ENCODE assay signal across 8 cellular contexts in genomic region chr5:109740329-109740728, GRCh38. TPM values are rescaled to one million over a fixed set of nuclear protein-coding genes. Genes with fewer than 3 reads are reported as not detected.
A peak's percentile ranks its signal among the peaks of the same experiment; 100 is the strongest.
DNase-seq lines count a peak whose midpoint lies in the region; ATAC-seq and TF ChIP-seq lines count a peak whose summit lies in the region.

No MANE protein-coding gene starts in this region.

- no peaks in the 10 kb centered on the region for H3K9me3 Mint-ChIP-seq in endothelial cell (ENCODE audit: unreplicated experiment)
- no peaks in the 10 kb centered on the region for H3K9me3 Mint-ChIP-seq in stimulated activated naive CD8-positive, alpha-beta T cell treated with anti-CD3 and anti-CD28 coated beads, Interleukin-15, amount 100 ng/mL, for 72 hours

- peaks cover 44% of the 10 kb centered on the region for H3K4me1 Mint-ChIP-seq in endothelial cell (ENCODE audit: unreplicated experiment)
- peaks cover 31% of the 10 kb centered on the region for H3K4me1 Mint-ChIP-seq in stimulated activated naive CD8-positive, alpha-beta T cell treated with anti-CD3 and anti-CD28 coated beads, Interleukin-15, amount 100 ng/mL, for 72 hours

- no peaks in the 10 kb centered on the region for H3K9me3 ChIP-seq in gastroesophageal sphincter

- peak; percentile 42 for DNase-seq in ELR (ENCODE audit: low read depth)
- no peak for DNase-seq in endothelial cell (ENCODE audit: low spot score)
- DNase-seq in stimulated activated naive CD8-positive, alpha-beta T cell treated with anti-CD3 and anti-CD28 coated beads, Interleukin-15, amount 100 ng/mL, for 72 hours: no peak
- DNase-seq in stimulated activated CD4-positive, alpha-beta T cell treated with anti-CD3 and anti-CD28 coated beads, Interleukin-2, amount 100 ng/mL, for 24 hours: no peak
- DNase-seq in DMS153 (lab: John Stamatoyannopoulos, UW): no peak

- no peak for TF ChIP-seq EP300 in gastroesophageal sphincter (IDR thresholded peaks at IDR 0.05)

- H3K36me3 Mint-ChIP-seq in endothelial cell (ENCODE audit: low read depth, unreplicated experiment): no peaks in the 10 kb centered on the region

- no peak overlapping the region for H3K4me3 ChIP-seq in gastroesophageal sphincter

- no peaks in the 10 kb centered on the region for H3K36me3 ChIP-seq in gastroesophageal sphincter

- H3K27ac ChIP-seq in gastroesophageal sphincter: peak overlapping the region in 1 of 4 donors; percentile 33

- ATAC-seq in GM21423 (IDR thresholded peaks at IDR 0.05; ENCODE audit: unreplicated experiment): peak; percentile 94
- ATAC-seq in HG03575 (IDR thresholded peaks at IDR 0.05; ENCODE audit: extremely low read depth, insufficient number of reproducible peaks, low FRiP score, unreplicated experiment): peak; percentile 44
- peak; percentile 46 for ATAC-seq in stimulated activated naive CD8-positive, alpha-beta T cell treated with anti-CD3 and anti-CD28 coated beads, Interleukin-15, amount 100 ng/mL, for 72 hours
- no peak for ATAC-seq in gastroesophageal sphincter

- H3K4me3 Mint-ChIP-seq in endothelial cell (ENCODE audit: unreplicated experiment): no peak overlapping the region
- no peak overlapping the region for H3K4me3 Mint-ChIP-seq in stimulated activated naive CD8-positive, alpha-beta T cell treated with anti-CD3 and anti-CD28 coated beads, Interleukin-15, amount 100 ng/mL, for 72 hours

- TF ChIP-seq CTCF in endothelial cell (IDR thresholded peaks at IDR 0.05; ENCODE audit: unreplicated experiment) (no peak), gastroesophageal sphincter (IDR thresholded peaks at IDR 0.05) (no peak)

- no peaks in the 10 kb centered on the region for H3K27me3 ChIP-seq in gastroesophageal sphincter

- WGBS in gastroesophageal sphincter (ENCODE audit: low coverage in 1 of 2), 2 donors: 53% methylated on average over 2 of the region's 2 CpGs; no CpG with 5 or more reads in 1 of the 2 donors

- peaks cover 0 to 46% (median 14%) of the 10 kb centered on the region in 3 donors for H3K4me1 ChIP-seq in gastroesophageal sphincter

- peaks cover 2% of the 10 kb centered on the region for H3K27me3 Mint-ChIP-seq in endothelial cell (ENCODE audit: unreplicated experiment)
- no peaks in the 10 kb centered on the region for H3K27me3 Mint-ChIP-seq in stimulated activated naive CD8-positive, alpha-beta T cell treated with anti-CD3 and anti-CD28 coated beads, Interleukin-15, amount 100 ng/mL, for 72 hours

- no peak for TF ChIP-seq POLR2A in gastroesophageal sphincter (IDR thresholded peaks at IDR 0.05)

- H3K27ac Mint-ChIP-seq in endothelial cell (ENCODE audit: unreplicated experiment): peak overlapping the region; percentile 92
- H3K27ac Mint-ChIP-seq in stimulated activated naive CD8-positive, alpha-beta T cell treated with anti-CD3 and anti-CD28 coated beads, Interleukin-15, amount 100 ng/mL, for 72 hours: peak overlapping the region in 1 of 2 donors; percentile 88

RNA-seq across cellular contexts. Expression of gene MAN2A1, which starts 50.6 kb away (rescaled TPM):
- total RNA-seq in endothelial cell (ENCODE audit: unreplicated experiment) (83.6 TPM), gastroesophageal sphincter (10 to 100 TPM; 19.6 to 55.6 (median 34.1) TPM)
